ENCODE assay signal across 27 cellular contexts in genomic region chr2:138095336-138095735, GRCh38.
"Had no signal": no experiment of that assay in that cellular context is flagged by ENCODE, and none has a peak within 500 bp of the region (broad histone marks: within the 10 kb centered on the region; RNA-seq: fewer than 3 reads in every experiment).

No MANE protein-coding gene starts in this region.

- H3K79me2 ChIP-seq: hepatocyte had no signal

- H3K36me3 ChIP-seq: colonic mucosa, esophagus squamous epithelium, gastrocnemius medialis, gastroesophageal sphincter, heart left ventricle, heart right ventricle had no signal

- H2AFZ ChIP-seq: hepatocyte had no signal

- FAIRE-seq: endometrium, endothelial cell of umbilical vein, frontal cortex had no signal

- DNase-seq: colonic mucosa; cortex of kidney; dermis blood vessel endothelial cell; dorsolateral prefrontal cortex; effector CD4-positive, alpha-beta T cell; effector CD8-positive, alpha-beta T cell; effector memory CD4-positive, alpha-beta T cell; effector memory CD8-positive, alpha-beta T cell; endodermal cell; erythroblast; esophagus squamous epithelium; foreskin fibroblast; foreskin keratinocyte; gastrocnemius medialis; glutamatergic neuron; head of caudate nucleus; heart left ventricle; heart right ventricle had no signal

- H3K27me3 Mint-ChIP-seq: dendritic cell treated with granulocyte-macrophage colony-stimulating factor and Interleukin-4, amounts not matched to agents 40 ng/mL and 50 ng/mL, for 4 days; effector memory CD8-positive, alpha-beta T cell had no signal

- H3K4me2 ChIP-seq: hepatocyte had no signal

- H3K4me3 Mint-ChIP-seq: dendritic cell treated with granulocyte-macrophage colony-stimulating factor and Interleukin-4, amounts not matched to agents 40 ng/mL and 50 ng/mL, for 4 days; effector memory CD8-positive, alpha-beta T cell; endodermal cell had no signal

- H3K4me1 ChIP-seq: colonic mucosa, esophagus squamous epithelium, foreskin keratinocyte, gastrocnemius medialis, gastroesophageal sphincter, heart left ventricle, heart right ventricle had no signal

- H3K27ac ChIP-seq: colonic mucosa, coronary artery, dorsolateral prefrontal cortex, epithelial cell of prostate, esophagus squamous epithelium, foreskin keratinocyte, gastrocnemius medialis, gastroesophageal sphincter, heart left ventricle, heart right ventricle, hepatocyte had no signal

- H3K27ac Mint-ChIP-seq: dendritic cell treated with granulocyte-macrophage colony-stimulating factor and Interleukin-4, amounts not matched to agents 40 ng/mL and 50 ng/mL, for 4 days; effector memory CD8-positive, alpha-beta T cell; endodermal cell had no signal

- H3K9me3 ChIP-seq: colonic mucosa, gastrocnemius medialis, gastroesophageal sphincter, heart left ventricle had no signal

- ATAC-seq: effector memory CD8-positive, alpha-beta T cell; esophagus mucosa; foreskin keratinocyte; gastrocnemius medialis; gastroesophageal sphincter; heart left ventricle; heart right ventricle had no signal

- H3K27me3 ChIP-seq: colonic mucosa, dorsolateral prefrontal cortex, esophagus squamous epithelium, foreskin keratinocyte, gastrocnemius medialis, gastroesophageal sphincter, heart left ventricle, heart right ventricle, hepatocyte had no signal

- H3K4me3 ChIP-seq: colonic mucosa, coronary artery, dorsolateral prefrontal cortex, esophagus squamous epithelium, gastrocnemius medialis, gastroesophageal sphincter, heart left ventricle, heart right ventricle, hepatocyte had no signal
